Comparison of ENCODE assay signal across 34 cellular contexts in the genomic region with DNA sequence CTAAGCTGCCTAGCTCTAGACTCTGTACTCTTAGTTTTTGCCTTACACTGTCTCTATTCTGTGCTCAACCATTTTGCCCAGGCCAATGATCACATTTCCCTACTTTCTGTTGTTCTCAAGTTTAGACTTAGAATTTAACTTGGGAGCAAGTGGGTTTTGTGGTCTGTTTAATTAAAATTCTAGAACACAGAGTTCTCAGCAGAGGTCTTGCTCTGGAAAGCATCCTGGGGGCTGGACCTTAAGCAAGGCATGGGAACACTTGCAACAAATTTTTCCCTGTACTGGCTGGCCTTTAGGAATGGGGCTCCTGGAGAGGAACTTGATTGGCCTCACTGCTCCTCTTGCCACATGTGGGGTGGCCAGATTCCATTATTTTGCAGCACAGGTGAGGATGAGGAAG.
"Had no signal": no experiment of that assay in that cellular context is flagged by ENCODE, and none has a peak within 500 bp of the region (broad histone marks: within the 10 kb centered on the region; RNA-seq: fewer than 3 reads in every experiment).

No MANE protein-coding gene starts in this region.

- H3K27ac Mint-ChIP-seq: activated CD4-positive, alpha-beta T cell treated with anti-CD3 and anti-CD28 coated beads, Interleukin-2, amount 10 ng/mL, durations not matched to agents 7 days and 5 days; activated CD8-positive, alpha-beta T cell treated with anti-CD3 and anti-CD28 coated beads for 36 hours; activated naive CD4-positive, alpha-beta T cell treated with anti-CD3 and anti-CD28 coated beads, Interleukin-2, amount 50 U/mL, for 72 hours; activated T-helper 2 cell treated with anti-CD3 and anti-CD28 coated beads, Interferon-gamma antibody, Interleukin-2, Interleukin-4, amounts not matched to agents 10 μg/mL and 5 μg/mL and 100 μg/mL, durations not matched to agents 14 hours and 24 hours and 36 hours; dendritic cell treated with granulocyte-macrophage colony-stimulating factor and Interleukin-4, amounts not matched to agents 40 ng/mL and 50 ng/mL, for 4 days; endodermal cell; naive thymus-derived CD4-positive, alpha-beta T cell; neural progenitor cell; stimulated activated effector memory CD8-positive, alpha-beta T cell treated with anti-CD3 and anti-CD28 coated beads, Interleukin-12 subunit alpha, Interleukin-12 subunit beta, amount 100 ng/mL, for 72 hours; stimulated activated naive CD8-positive, alpha-beta T cell treated with anti-CD3 and anti-CD28 coated beads, Interleukin-15, Interleukin-2, amounts not matched to agents 100 ng/mL and 50 ng/mL, for 24 hours; T-helper 1 cell treated with Interleukin-12 subunit alpha and Interleukin-12 subunit beta and Interleukin-4 antibody, amounts not matched to agents 30 μg/mL and 1 μg/mL, for 36 hours; WTC11 had no signal

- H3K36me3 Mint-ChIP-seq: activated naive CD4-positive, alpha-beta T cell treated with anti-CD3 and anti-CD28 coated beads, Interleukin-2, amount 50 U/mL, for 72 hours; naive thymus-derived CD4-positive, alpha-beta T cell; neural progenitor cell; stimulated activated effector memory CD8-positive, alpha-beta T cell treated with anti-CD3 and anti-CD28 coated beads, Interleukin-12 subunit alpha, Interleukin-12 subunit beta, amount 100 ng/mL, for 72 hours; WTC11 had no signal

- H2AFZ ChIP-seq: neural progenitor cell had no signal

- DNase-seq: activated CD4-positive, alpha-beta T cell treated with anti-CD3 and anti-CD28 coated beads for 1 hour; activated CD4-positive, alpha-beta T cell treated with anti-CD3 and anti-CD28 coated beads, Interleukin-2, amount 10 ng/mL, durations not matched to agents 7 days and 5 days; activated CD8-positive, alpha-beta T cell treated with anti-CD3 and anti-CD28 coated beads for 36 hours; activated naive CD4-positive, alpha-beta T cell; activated T-cell treated with anti-CD3 and anti-CD28 coated beads, Interleukin-2, amount 50 U/mL, for 4 hours; adrenal gland; central memory CD4-positive, alpha-beta T cell; endodermal cell; hippocampal formation; left cardiac atrium; left ventricle myocardium superior; naive thymus-derived CD4-positive, alpha-beta T cell; occipital lobe; right cardiac atrium; stimulated activated CD4-positive, alpha-beta T cell treated with anti-CD3 and anti-CD28 coated beads, Interleukin-12 subunit alpha, Interleukin-12 subunit beta, amount 100 ng/mL, for 4 hours; stimulated activated CD4-positive, alpha-beta T cell treated with anti-CD3 and anti-CD28 coated beads, Interleukin-4, amount 100 ng/mL, for 24 hours; SW 1271; T1000; trophoblast cell; uterus had no signal

- FAIRE-seq: keratinocyte had no signal

- H3K36me3 ChIP-seq: adrenal gland, ascending aorta, breast epithelium, gastroesophageal sphincter, neural progenitor cell, thoracic aorta, uterus had no signal

- H3K4me2 ChIP-seq: neural progenitor cell had no signal

- H3K9ac ChIP-seq: neural progenitor cell had no signal

- ATAC-seq: activated CD8-positive, alpha-beta T cell treated with anti-CD3 and anti-CD28 coated beads for 36 hours; activated naive CD4-positive, alpha-beta T cell treated with anti-CD3 and anti-CD28 coated beads, Interleukin-2, amount 50 U/mL, for 72 hours; activated T-cell treated with anti-CD3 and anti-CD28 coated beads, Interleukin-2, amount 50 U/mL, for 4 hours; esophagus mucosa; gastroesophageal sphincter; left cardiac atrium; left ventricle myocardium superior; naive thymus-derived CD4-positive, alpha-beta T cell; right cardiac atrium; stimulated activated effector memory CD8-positive, alpha-beta T cell treated with anti-CD3 and anti-CD28 coated beads, Interleukin-12 subunit alpha, Interleukin-12 subunit beta, amount 100 ng/mL, for 72 hours; WTC11 had no signal

- H3K4me1 ChIP-seq: ascending aorta, breast epithelium, neural progenitor cell had no signal

- H3K9me3 Mint-ChIP-seq: activated CD4-positive, alpha-beta T cell treated with anti-CD3 and anti-CD28 coated beads, Interleukin-2, amount 10 ng/mL, durations not matched to agents 7 days and 5 days; dendritic cell treated with granulocyte-macrophage colony-stimulating factor and Interleukin-4, amounts not matched to agents 40 ng/mL and 50 ng/mL, for 4 days; endodermal cell; WTC11 had no signal

- H3K4me3 ChIP-seq: adrenal gland, ascending aorta, breast epithelium, gastroesophageal sphincter, neural progenitor cell, thoracic aorta, uterus had no signal

- H3K4me3 Mint-ChIP-seq: activated CD4-positive, alpha-beta T cell treated with anti-CD3 and anti-CD28 coated beads, Interleukin-2, amount 10 ng/mL, durations not matched to agents 7 days and 5 days; activated CD8-positive, alpha-beta T cell treated with anti-CD3 and anti-CD28 coated beads for 36 hours; activated T-cell treated with anti-CD3 and anti-CD28 coated beads, Interleukin-2, amount 50 U/mL, for 4 hours; dendritic cell treated with granulocyte-macrophage colony-stimulating factor and Interleukin-4, amounts not matched to agents 40 ng/mL and 50 ng/mL, for 4 days; endodermal cell; naive thymus-derived CD4-positive, alpha-beta T cell; neural progenitor cell; stimulated activated effector memory CD8-positive, alpha-beta T cell treated with anti-CD3 and anti-CD28 coated beads, Interleukin-12 subunit alpha, Interleukin-12 subunit beta, amount 100 ng/mL, for 72 hours; stimulated activated naive CD8-positive, alpha-beta T cell treated with anti-CD3 and anti-CD28 coated beads, Interleukin-15, Interleukin-2, amounts not matched to agents 100 ng/mL and 50 ng/mL, for 24 hours; T-helper 1 cell treated with Interleukin-12 subunit alpha and Interleukin-12 subunit beta and Interleukin-4 antibody, amounts not matched to agents 30 μg/mL and 1 μg/mL, for 36 hours; WTC11 had no signal

- H3K27me3 Mint-ChIP-seq: activated CD4-positive, alpha-beta T cell treated with anti-CD3 and anti-CD28 coated beads, Interleukin-2, amount 10 ng/mL, durations not matched to agents 7 days and 5 days; activated CD8-positive, alpha-beta T cell treated with anti-CD3 and anti-CD28 coated beads for 36 hours; dendritic cell treated with granulocyte-macrophage colony-stimulating factor and Interleukin-4, amounts not matched to agents 40 ng/mL and 50 ng/mL, for 4 days; stimulated activated naive CD8-positive, alpha-beta T cell treated with anti-CD3 and anti-CD28 coated beads, Interleukin-15, Interleukin-2, amounts not matched to agents 100 ng/mL and 50 ng/mL, for 24 hours had no signal

- H3K4me1 Mint-ChIP-seq: activated CD4-positive, alpha-beta T cell treated with anti-CD3 and anti-CD28 coated beads, Interleukin-2, amount 10 ng/mL, durations not matched to agents 7 days and 5 days; endodermal cell; naive thymus-derived CD4-positive, alpha-beta T cell; stimulated activated effector memory CD8-positive, alpha-beta T cell treated with anti-CD3 and anti-CD28 coated beads, Interleukin-12 subunit alpha, Interleukin-12 subunit beta, amount 100 ng/mL, for 72 hours had no signal

- H3K27ac ChIP-seq: adrenal gland, ascending aorta, breast epithelium, gastroesophageal sphincter, neural progenitor cell, thoracic aorta, uterus had no signal

- H3K27me3 ChIP-seq: adrenal gland, ascending aorta, breast epithelium, gastroesophageal sphincter, neural progenitor cell, uterus had no signal

- H3K9me3 ChIP-seq: adrenal gland, ascending aorta, breast epithelium, gastroesophageal sphincter, thoracic aorta, uterus had no signal
